In the genomic region with DNA sequence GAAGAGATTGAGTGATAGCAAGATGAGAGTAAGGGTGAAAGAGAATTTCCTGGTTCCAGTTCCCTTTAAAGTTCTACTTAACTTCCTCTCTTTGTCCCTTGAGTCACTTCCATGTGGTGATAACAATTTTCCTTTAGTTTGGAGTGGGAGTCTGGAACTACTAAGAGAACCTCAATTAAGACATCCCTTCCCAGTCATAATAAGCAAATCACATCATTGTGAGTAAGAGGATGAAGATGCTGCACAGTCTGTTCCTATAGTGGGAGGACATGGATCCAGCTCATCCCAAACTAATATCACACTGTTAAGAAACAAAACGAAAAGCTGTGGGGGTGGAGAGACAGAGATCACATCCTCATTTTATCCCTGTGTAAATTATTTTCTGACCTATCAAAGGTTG, we compare ENCODE assay signal across 35 cellular contexts. TPM values are rescaled to one million over a fixed set of nuclear protein-coding genes. Genes with fewer than 3 reads are reported as not detected.
"Had no signal": no experiment of that assay in that cellular context is flagged by ENCODE, and none has a peak within 500 bp of the region (broad histone marks: within the 10 kb centered on the region; RNA-seq: fewer than 3 reads in every experiment).

No MANE protein-coding gene starts in this region.

- H3K4me3 ChIP-seq: MG63, PC-9, SJSA1 had no signal

- H3K4me3 Mint-ChIP-seq: activated B cell treated with CpG ODN at 0.5 μM for 24 hours; activated CD4-positive, alpha-beta memory T cell treated with anti-CD3 and anti-CD28 coated beads, Interleukin-2, amount 10 ng/mL, durations not matched to agents 7 days and 5 days; activated naive CD8-positive, alpha-beta T cell treated with anti-CD3 and anti-CD28 coated beads for 36 hours; activated T-cell treated with anti-CD3 and anti-CD28 coated beads, Interleukin-2, amount 50 U/mL, for 72 hours; activated T-helper 17 cell treated with anti-CD3 and anti-CD28 coated beads, Interleukin-2, amount 50 U/mL, for 72 hours; T-helper 1 cell treated with Interleukin-12 subunit alpha and Interleukin-12 subunit beta and Interleukin-4 antibody, amounts not matched to agents 30 μg/mL and 1 μg/mL, for 36 hours; T-helper 2 cell treated with Interferon-gamma antibody and Interleukin-4, amounts not matched to agents 5 μg/mL and 100 μg/mL, for 36 hours had no signal

- H3K4me2 ChIP-seq: PC-9, SK-N-SH had no signal

- H3K27ac Mint-ChIP-seq: activated B cell treated with CpG ODN at 0.5 μM for 24 hours; activated CD4-positive, alpha-beta memory T cell treated with anti-CD3 and anti-CD28 coated beads, Interleukin-2, amount 10 ng/mL, durations not matched to agents 7 days and 5 days; activated naive CD8-positive, alpha-beta T cell treated with anti-CD3 and anti-CD28 coated beads for 36 hours; activated T-cell treated with anti-CD3 and anti-CD28 coated beads, Interleukin-2, amount 50 U/mL, for 72 hours; activated T-helper 17 cell treated with anti-CD3 and anti-CD28 coated beads, Interleukin-2, amount 50 U/mL, for 72 hours; T-helper 1 cell treated with Interleukin-12 subunit alpha and Interleukin-12 subunit beta and Interleukin-4 antibody, amounts not matched to agents 30 μg/mL and 1 μg/mL, for 36 hours; T-helper 2 cell treated with Interferon-gamma antibody and Interleukin-4, amounts not matched to agents 5 μg/mL and 100 μg/mL, for 36 hours had no signal

- DNase-seq: activated B cell treated with CpG ODN at 0.5 μM for 24 hours; activated CD4-positive, alpha-beta memory T cell treated with anti-CD3 and anti-CD28 coated beads, Interleukin-2, amount 10 ng/mL, durations not matched to agents 7 days and 5 days; activated CD4-positive, alpha-beta T cell treated with anti-CD3 and anti-CD28 coated beads for 4 hours; activated CD4-positive, CD25-positive, alpha-beta regulatory T cell treated with anti-CD3 and anti-CD28 coated beads, Interleukin-2, amount 50 U/mL, for 72 hours; activated CD8-positive, alpha-beta memory T cell treated with anti-CD3 and anti-CD28 coated beads for 24 hours; activated effector memory CD4-positive, alpha-beta T cell treated with anti-CD3 and anti-CD28 coated beads, Interleukin-2, amount 50 U/mL, for 16 hours; activated naive CD4-positive, alpha-beta T cell; activated naive CD4-positive, alpha-beta T cell treated with anti-CD3 and anti-CD28 coated beads, Interleukin-2, amount 50 U/mL, for 16 hours; activated naive CD8-positive, alpha-beta T cell treated with anti-CD3 and anti-CD28 coated beads for 36 hours; activated T-cell treated with anti-CD3 and anti-CD28 coated beads, Interleukin-2, amount 50 U/mL, for 1 hour; activated T-cell treated with anti-CD3 and anti-CD28 coated beads, Interleukin-2, amount 50 U/mL, for 72 hours; amniotic stem cell; aorta; brain microvascular endothelial cell; central memory CD4-positive, alpha-beta T cell; Karpas-422; MG63; NCI-H1048; NCI-H1105 treated with DMSO at 0.1 percent for 48 hours; NCI-H1436; NCI-H1694; NCI-H1930; NCI-H2081 treated with DMSO at 0.1 percent for 48 hours; NCI-H226; NCI-H446 treated with DMSO at 0.1 percent for 48 hours; NCI-H524; PC-9; Right ventricle myocardium superior; SK-N-SH had no signal

- H3K27me3 ChIP-seq: brain microvascular endothelial cell had no signal

- H3K27ac ChIP-seq: brain microvascular endothelial cell, PC-9, SJSA1, VCaP had no signal

- ATAC-seq: activated T-cell treated with anti-CD3 and anti-CD28 coated beads, Interleukin-2, amount 50 U/mL, for 72 hours; activated T-helper 17 cell treated with anti-CD3 and anti-CD28 coated beads, Interleukin-2, amount 50 U/mL, for 72 hours had no signal

- H3K36me3 ChIP-seq: brain microvascular endothelial cell, MG63, SJSA1 had no signal

- H2AFZ ChIP-seq: PC-9 had no signal

- H3K36me3 Mint-ChIP-seq: activated naive CD8-positive, alpha-beta T cell treated with anti-CD3 and anti-CD28 coated beads for 36 hours had no signal

- H3K9ac ChIP-seq: SK-N-SH had no signal

- H3K4me1 Mint-ChIP-seq: activated B cell treated with CpG ODN at 0.5 μM for 24 hours; activated CD4-positive, alpha-beta memory T cell treated with anti-CD3 and anti-CD28 coated beads, Interleukin-2, amount 10 ng/mL, durations not matched to agents 7 days and 5 days; activated T-helper 17 cell treated with anti-CD3 and anti-CD28 coated beads, Interleukin-2, amount 50 U/mL, for 72 hours had no signal

- H3K4me1 ChIP-seq: SJSA1 had no signal

- H3K9me3 Mint-ChIP-seq: activated T-cell treated with anti-CD3 and anti-CD28 coated beads, Interleukin-2, amount 50 U/mL, for 72 hours; activated T-helper 17 cell treated with anti-CD3 and anti-CD28 coated beads, Interleukin-2, amount 50 U/mL, for 72 hours had no signal

- H3K9me2 ChIP-seq: SK-N-SH had no signal

RNA-seq across cellular contexts. Expression of gene TBX21, which starts 24.4 kb away (rescaled TPM):
- total RNA-seq: OCI-LY7, PC-9, SJSA1 had no signal
- polyA plus RNA-seq: aorta, SK-N-SH had no signal
